ENCODE assay signal across 26 cellular contexts in genomic region chr4:174381419-174381818, GRCh38.
"Had no signal": no experiment of that assay in that cellular context is flagged by ENCODE, and none has a peak within 500 bp of the region (broad histone marks: within the 10 kb centered on the region; RNA-seq: fewer than 3 reads in every experiment).

No MANE protein-coding gene starts in this region.

- H3K27me3 Mint-ChIP-seq: type B pancreatic cell had no signal

- H3K4me1 Mint-ChIP-seq: neural crest cell had no signal

- H3K9me3 ChIP-seq: colonic mucosa, gastrocnemius medialis, lower lobe of right lung, neutrophil, pancreas, right lobe of liver, stomach, thyroid gland had no signal

- DNase-seq: colonic mucosa; effector CD8-positive, alpha-beta T cell; endodermal cell; foreskin fibroblast; gastrocnemius medialis; head of caudate nucleus; left ventricle myocardium superior; lower lobe of right lung; naive B cell; pancreas; right lobe of liver; small intestine; stimulated activated CD4-positive, alpha-beta T cell treated with anti-CD3 and anti-CD28 coated beads, Interleukin-15, amount 100 ng/mL, for 24 hours; stimulated activated CD4-positive, alpha-beta T cell treated with anti-CD3 and anti-CD28 coated beads, Interleukin-2, amount 100 ng/mL, for 48 hours; stimulated activated CD8-positive, alpha-beta memory T cell treated with anti-CD3 and anti-CD28 coated beads, Interleukin-4, amount 100 ng/mL, for 48 hours; stimulated activated naive CD4-positive, alpha-beta T cell treated with Interleukin-2 at 50 U/mL for 16 hours; stomach; thyroid gland had no signal

- H3K4me1 ChIP-seq: colonic mucosa, gastrocnemius medialis, lower lobe of right lung, pancreas, right lobe of liver, stomach, thyroid gland had no signal

- H3K27me3 ChIP-seq: colonic mucosa, gastrocnemius medialis, neutrophil, right lobe of liver, stomach, thyroid gland had no signal

- H3K9me3 Mint-ChIP-seq: dendritic cell treated with granulocyte-macrophage colony-stimulating factor and Interleukin-4, amounts not matched to agents 40 ng/mL and 50 ng/mL, for 4 days; naive B cell; natural killer cell treated with Interleukin-12 subunit alpha and Interleukin-12 subunit beta and Interleukin-15 and Interleukin-18, amount 100 ng/mL, for 72 hours; neural crest cell; type B pancreatic cell had no signal

- H3K36me3 Mint-ChIP-seq: natural killer cell treated with Interleukin-12 subunit alpha and Interleukin-12 subunit beta and Interleukin-15 and Interleukin-18, amount 100 ng/mL, for 72 hours; type B pancreatic cell had no signal

- FAIRE-seq: keratinocyte, pancreas, small intestine had no signal

- ATAC-seq: esophagus mucosa; gastrocnemius medialis; left ventricle myocardium superior; lower lobe of right lung; natural killer cell treated with Interleukin-12 subunit alpha and Interleukin-12 subunit beta and Interleukin-15 and Interleukin-18, amount 100 ng/mL, for 72 hours; pancreas; right lobe of liver had no signal

- H3K36me3 ChIP-seq: colonic mucosa, gastrocnemius medialis, lower lobe of right lung, neutrophil, pancreas, right lobe of liver, stomach, thyroid gland had no signal

- H3K4me3 ChIP-seq: colonic mucosa, gastrocnemius medialis, lower lobe of right lung, pancreas, right lobe of liver, stomach, thyroid gland had no signal

- H3K4me3 Mint-ChIP-seq: dendritic cell treated with granulocyte-macrophage colony-stimulating factor and Interleukin-4, amounts not matched to agents 40 ng/mL and 50 ng/mL, for 4 days; endodermal cell; naive B cell; natural killer cell treated with Interleukin-12 subunit alpha and Interleukin-12 subunit beta and Interleukin-15 and Interleukin-18, amount 100 ng/mL, for 72 hours; neural crest cell; type B pancreatic cell had no signal

- H3K27ac Mint-ChIP-seq: dendritic cell treated with granulocyte-macrophage colony-stimulating factor and Interleukin-4, amounts not matched to agents 40 ng/mL and 50 ng/mL, for 4 days; naive B cell; natural killer cell treated with Interleukin-12 subunit alpha and Interleukin-12 subunit beta and Interleukin-15 and Interleukin-18, amount 100 ng/mL, for 72 hours; type B pancreatic cell had no signal

- H3K27ac ChIP-seq: colonic mucosa, epithelial cell of prostate, gastrocnemius medialis, lower lobe of right lung, neutrophil, pancreas, right lobe of liver, stomach, thyroid gland had no signal
